Comparison of ENCODE assay signal across 17 cellular contexts in the genomic region with DNA sequence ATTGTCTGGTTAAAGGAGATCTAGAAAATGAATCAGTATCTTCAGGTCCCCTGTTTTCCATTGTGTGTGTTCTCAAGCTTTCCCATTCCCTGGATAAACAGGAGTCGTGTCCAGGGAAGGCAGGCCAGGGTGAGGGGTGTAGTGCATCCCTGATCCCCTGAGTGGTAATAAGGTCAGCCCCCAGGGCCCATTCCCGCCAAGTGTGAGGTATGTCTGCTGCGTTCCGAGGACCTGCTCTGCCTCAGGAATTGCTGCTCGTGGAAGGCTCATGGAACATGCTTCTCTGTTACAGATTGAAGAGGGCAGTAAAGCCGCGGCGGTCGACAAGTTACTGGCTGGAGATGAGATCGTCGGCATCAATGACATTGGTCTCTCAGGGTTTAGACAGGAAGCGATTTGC.
"Had no signal": no experiment of that assay in that cellular context is flagged by ENCODE, and none has a peak within 500 bp of the region (broad histone marks: within the 10 kb centered on the region; RNA-seq: fewer than 3 reads in every experiment).

No MANE protein-coding gene starts in this region.

- H3K27me3 ChIP-seq: ovary, right lobe of liver, upper lobe of left lung, vagina had no signal

- DNase-seq: left ventricle myocardium inferior, ovary, retina, right lobe of liver had no signal

- H3K4me3 ChIP-seq: left ventricle myocardium inferior, lung, mucosa of descending colon, ovary, prostate gland, right lobe of liver, smooth muscle cell, tibial nerve, upper lobe of left lung, vagina had no signal

- H3K4me3 Mint-ChIP-seq: immature natural killer cell; natural killer cell treated with Interleukin-12 subunit alpha and Interleukin-12 subunit beta and Interleukin-15 and Interleukin-18, amount 100 ng/mL, for 72 hours; stimulated activated memory B cell treated with anti-CD40 and anti-IgM and Interleukin-4, amounts not matched to agents 10 μg/mL and 1 μg/mL and 100 μg/mL, for 72 hours; stimulated activated naive CD8-positive, alpha-beta T cell treated with anti-CD3 and anti-CD28 coated beads, Interleukin-15, amount 100 ng/mL, for 72 hours had no signal

- H3K4me2 ChIP-seq: smooth muscle cell had no signal

- H3K4me1 ChIP-seq: left ventricle myocardium inferior, prostate gland, right lobe of liver, tibial nerve, vagina had no signal

- H3K9me3 ChIP-seq: left ventricle myocardium inferior, mucosa of descending colon, ovary, prostate gland, right lobe of liver, tibial nerve, upper lobe of left lung, vagina had no signal

- FAIRE-seq: islet of Langerhans had no signal

- H3K36me3 ChIP-seq: left ventricle myocardium inferior, ovary, prostate gland, right lobe of liver, tibial nerve, upper lobe of left lung, vagina had no signal

- H3K27ac Mint-ChIP-seq: immature natural killer cell; natural killer cell treated with Interleukin-12 subunit alpha and Interleukin-12 subunit beta and Interleukin-15 and Interleukin-18, amount 100 ng/mL, for 72 hours; stimulated activated memory B cell treated with anti-CD40 and anti-IgM and Interleukin-4, amounts not matched to agents 10 μg/mL and 1 μg/mL and 100 μg/mL, for 72 hours; stimulated activated naive CD8-positive, alpha-beta T cell treated with anti-CD3 and anti-CD28 coated beads, Interleukin-15, amount 100 ng/mL, for 72 hours had no signal

- H3K27ac ChIP-seq: left ventricle myocardium inferior, ovary, prostate gland, right lobe of liver, tibial nerve, vagina had no signal

- H3K9me3 Mint-ChIP-seq: immature natural killer cell; natural killer cell treated with Interleukin-12 subunit alpha and Interleukin-12 subunit beta and Interleukin-15 and Interleukin-18, amount 100 ng/mL, for 72 hours; stimulated activated memory B cell treated with anti-CD40 and anti-IgM and Interleukin-4, amounts not matched to agents 10 μg/mL and 1 μg/mL and 100 μg/mL, for 72 hours; stimulated activated naive CD8-positive, alpha-beta T cell treated with anti-CD3 and anti-CD28 coated beads, Interleukin-15, amount 100 ng/mL, for 72 hours had no signal

- H3K36me3 Mint-ChIP-seq: immature natural killer cell; naive thymus-derived CD4-positive, alpha-beta T cell; natural killer cell treated with Interleukin-12 subunit alpha and Interleukin-12 subunit beta and Interleukin-15 and Interleukin-18, amount 100 ng/mL, for 72 hours; stimulated activated memory B cell treated with anti-CD40 and anti-IgM and Interleukin-4, amounts not matched to agents 10 μg/mL and 1 μg/mL and 100 μg/mL, for 72 hours had no signal
